Comparison of ENCODE assay signal across 8 cellular contexts in genomic region chr16:21645261-21645721, GRCh38.
DNase-seq lines count a peak whose midpoint lies in the region; ATAC-seq, FAIRE-seq and TF ChIP-seq lines count a peak whose summit lies in the region.

No MANE protein-coding gene starts in this region.

- in situ Hi-C loops in astrocyte of the cerebellum (cut with HindIII; ENCODE audit: low sequenced_read_pairs), result loop anchor here (5.0 kb wide), 2 partner anchors 62 to 63 kb away; no protein-coding TSS in a partner anchor

- H3K9me3 ChIP-seq in muscle layer of duodenum (ENCODE audit: control insufficient read depth in 1 of 2, low read length in 2 of 2), result no peaks in the 10 kb centered on the region

- peaks cover 0 to 3% of the 10 kb centered on the region in 2 donors for H3K36me3 ChIP-seq in muscle layer of duodenum (ENCODE audit: control insufficient read depth in 1 of 2, insufficient read depth in 2 of 2, low read length in 2 of 2)

- DNase-seq in GM19239 (ENCODE audit: insufficient read length, low spot score) (no peak), NOMO-1 treated with DMSO at 0.1 percent for 48 hours (lab: John Stamatoyannopoulos, UW; ENCODE audit: unreplicated experiment) (peak; percentile 90), astrocyte of the cerebellum (ENCODE audit: low read depth) (peak; percentile 4), RKO (ENCODE audit: low spot score) (no peak)
- DNase-seq in effector CD8-positive, alpha-beta T cell (lab: John Stamatoyannopoulos, UW), result no peak

- FAIRE-seq in GM19239 (lab: Jason Lieb, UNC), result peak; percentile 89

- H3K27me3 ChIP-seq in muscle layer of duodenum (ENCODE audit: low read depth, low read length), result no peaks in the 10 kb centered on the region

- H3K4me3 ChIP-seq in astrocyte of the cerebellum (ENCODE audit: low read depth, low read length) (no peak overlapping the region), muscle layer of duodenum (ENCODE audit: low read depth in 1 of 2, low read length in 2 of 2) (peak overlapping the region; percentile 43 to 46)

- peak overlapping the region; percentile 83 for H3K27ac ChIP-seq in muscle layer of duodenum (ENCODE audit: low read length)

- no peak for TF ChIP-seq CTCF in astrocyte of the cerebellum (IDR thresholded peaks at IDR 0.05; ENCODE audit: low read depth, low read length, missing control alignments)

- ATAC-seq in HG02763 (IDR thresholded peaks at IDR 0.05; ENCODE audit: unreplicated experiment) (no peak), HG02973 (IDR thresholded peaks at IDR 0.05; ENCODE audit: unreplicated experiment) (no peak)

- H3K4me1 ChIP-seq in muscle layer of duodenum (ENCODE audit: control insufficient read depth in 1 of 2, insufficient read depth in 2 of 2, low read length in 2 of 2), result peaks cover 10 to 16% of the 10 kb centered on the region in 2 donors

Comparison
In these comparisons a context has a peak if more than half of its experiments do, and no peak if none do; other contexts are left out.
1. DNase-seq: peak in NOMO-1 treated with DMSO at 0.1 percent for 48 hours (single experiment) and astrocyte of the cerebellum (single experiment); none in GM19239 (single experiment), RKO (single experiment) and effector CD8-positive, alpha-beta T cell (single experiment).